ENCODE assay signal across 9 cellular contexts in genomic region chr7:87926581-87927461, GRCh38. TPM values are rescaled to one million over a fixed set of nuclear protein-coding genes. Genes with fewer than 3 reads are reported as not detected.
DNase-seq lines count a peak whose midpoint lies in the region; ATAC-seq and TF ChIP-seq lines count a peak whose summit lies in the region.
"Had no signal": no experiment of that assay in that cellular context is flagged by ENCODE, and none has a peak within 500 bp of the region (broad histone marks: within the 10 kb centered on the region; RNA-seq: fewer than 3 reads in every experiment).

No MANE protein-coding gene starts in this region.

- H3K4me3 ChIP-seq in neural progenitor cell: no peak overlapping the region

- H3K27me3 Mint-ChIP-seq in neural progenitor cell (ENCODE audit: insufficient read depth, low read depth) (peaks cover 2% of the 10 kb centered on the region), T-helper 17 cell (peaks cover 14% of the 10 kb centered on the region)
- H3K27me3 Mint-ChIP-seq: dendritic cell treated with granulocyte-macrophage colony-stimulating factor and Interleukin-4, amounts not matched to agents 40 ng/mL and 50 ng/mL, for 4 days had no signal

- no peaks in the 10 kb centered on the region for H3K9me3 ChIP-seq in neural progenitor cell (ENCODE audit: low read depth)
- H3K9me3 ChIP-seq in T-helper 17 cell (ENCODE audit: control insufficient read depth, low read length, poor library complexity, severe bottlenecking): no peaks in the 10 kb centered on the region

- H3K4me2 ChIP-seq in neural progenitor cell: peak overlapping the region; percentile 0

- H3K27me3 ChIP-seq in neural progenitor cell: no peaks in the 10 kb centered on the region

- ATAC-seq in GM19395 (IDR thresholded peaks at IDR 0.05; ENCODE audit: unreplicated experiment): peak; percentile 98
- peak; percentile 99 for ATAC-seq in HG03196 (IDR thresholded peaks at IDR 0.05; ENCODE audit: unreplicated experiment)
- no peak for ATAC-seq in T-helper 17 cell

- H3K27ac ChIP-seq in neural progenitor cell: no peak overlapping the region

- DNase-seq in ELF-1 (ENCODE audit: low read depth, low spot score): peak; percentile 92
- peak; percentile 65 for DNase-seq in RPMI8226
- DNase-seq in neural progenitor cell (ENCODE audit: low spot score): peak; percentile 43
- no peak for DNase-seq in NCI-H1694 (lab: John Stamatoyannopoulos, UW)
- DNase-seq in D341Med (ENCODE audit: low spot score): no peak
- no peak for DNase-seq in T-helper 17 cell

- H3K4me3 Mint-ChIP-seq in neural progenitor cell (no peak overlapping the region), T-helper 17 cell (no peak overlapping the region)
- H3K4me3 Mint-ChIP-seq: dendritic cell treated with granulocyte-macrophage colony-stimulating factor and Interleukin-4, amounts not matched to agents 40 ng/mL and 50 ng/mL, for 4 days had no signal

- H4K20me1 ChIP-seq in neural progenitor cell (ENCODE audit: low read depth): no peaks in the 10 kb centered on the region

- no peaks in the 10 kb centered on the region for H3F3A ChIP-seq in neural progenitor cell (ENCODE audit: low read depth)

- no peaks in the 10 kb centered on the region for H3K36me3 ChIP-seq in neural progenitor cell

- H3K9me3 Mint-ChIP-seq in neural progenitor cell: no peaks in the 10 kb centered on the region
- H3K9me3 Mint-ChIP-seq: dendritic cell treated with granulocyte-macrophage colony-stimulating factor and Interleukin-4, amounts not matched to agents 40 ng/mL and 50 ng/mL, for 4 days had no signal

- H3K79me2 ChIP-seq in neural progenitor cell (ENCODE audit: low read depth): no peaks in the 10 kb centered on the region

- H3K4me1 Mint-ChIP-seq in neural progenitor cell (peaks cover 7% of the 10 kb centered on the region), T-helper 17 cell (peaks cover 2% of the 10 kb centered on the region)

- H3K9ac ChIP-seq in neural progenitor cell: no peak overlapping the region

- TF ChIP-seq CTCF in neural progenitor cell (IDR thresholded peaks at IDR 0.05): peak; percentile 56

- peak overlapping the region; percentile 55 for H2AFZ ChIP-seq in neural progenitor cell (replicated peaks)

- H3K4me1 ChIP-seq in neural progenitor cell: peaks cover 7% of the 10 kb centered on the region

- H3K27ac Mint-ChIP-seq in neural progenitor cell: no peak overlapping the region
- H3K27ac Mint-ChIP-seq in T-helper 17 cell: no peak overlapping the region
- H3K27ac Mint-ChIP-seq: dendritic cell treated with granulocyte-macrophage colony-stimulating factor and Interleukin-4, amounts not matched to agents 40 ng/mL and 50 ng/mL, for 4 days had no signal

- H3K36me3 Mint-ChIP-seq in neural progenitor cell (no peaks in the 10 kb centered on the region), T-helper 17 cell (ENCODE audit: low read depth) (peaks cover 3% of the 10 kb centered on the region)

RNA-seq across cellular contexts. Expression of gene ADAM22, which starts 7.2 kb away (rescaled TPM):
- total RNA-seq in neural progenitor cell (ENCODE audit: low replicate concordance) (10.7 and 13.7 TPM in 2 replicates), T-helper 17 cell (1 to 10 TPM; 2.0 to 3.0 TPM)

RNA-seq across cellular contexts. Expression of gene DBF4, which starts 50.5 kb away (rescaled TPM):
- 87.6 and 148 TPM in 2 replicates for total RNA-seq in neural progenitor cell (ENCODE audit: low replicate concordance)
- total RNA-seq in T-helper 17 cell: 10 to 100 TPM; 40.8 to 56.7 TPM

RNA-seq across cellular contexts. Expression of gene SLC25A40, which starts 50.7 kb away (rescaled TPM):
- total RNA-seq in neural progenitor cell (ENCODE audit: low replicate concordance) (21.9 and 57.3 TPM in 2 replicates), T-helper 17 cell (10 to 100 TPM; 13.8 to 20.2 TPM)

Comparison
In these comparisons a context has a peak if more than half of its experiments do, and no peak if none do; other contexts are left out.
1. DNase-seq: peak in ELF-1 (single experiment), RPMI8226 (single experiment) and neural progenitor cell (single experiment); none in NCI-H1694 (single experiment), D341Med (single experiment) and T-helper 17 cell (0 of 3).